ENCODE assay signal across 30 cellular contexts in the genomic region with DNA sequence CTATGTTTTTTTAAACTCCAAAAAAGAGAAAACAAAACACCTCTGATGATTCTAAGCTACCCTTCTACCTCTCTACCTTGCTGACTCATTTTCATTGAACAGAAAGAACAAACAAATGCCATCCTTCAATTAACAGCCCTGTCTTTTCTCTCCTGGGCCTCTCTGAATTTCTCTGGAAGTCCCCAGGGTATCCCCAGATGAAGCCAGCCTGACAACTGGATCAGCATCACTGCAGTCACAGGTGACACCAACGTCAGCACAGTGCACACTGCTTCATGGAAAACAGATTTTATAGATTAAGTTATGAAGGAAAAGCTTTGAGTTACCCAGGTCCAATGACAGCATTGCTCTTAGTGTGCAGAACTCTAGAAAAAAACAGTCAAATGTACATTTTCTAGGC. TPM values are rescaled to one million over a fixed set of nuclear protein-coding genes. Genes with fewer than 3 reads are reported as not detected.
DNase-seq lines count a peak whose midpoint lies in the region; ATAC-seq and TF ChIP-seq lines count a peak whose summit lies in the region.
"Had no signal": no experiment of that assay in that cellular context is flagged by ENCODE, and none has a peak within 500 bp of the region (broad histone marks: within the 10 kb centered on the region; RNA-seq: fewer than 3 reads in every experiment).

No MANE protein-coding gene starts in this region.

- no peak for TF ChIP-seq POLR2A in lower leg skin (IDR thresholded peaks at IDR 0.05)

- peaks cover 49% of the 10 kb centered on the region for H3K4me1 Mint-ChIP-seq in activated T-cell treated with anti-CD3 and anti-CD28 coated beads, Interleukin-2, amount 50 U/mL, for 4 hours (ENCODE audit: low read depth)
- H3K4me1 Mint-ChIP-seq in activated T-helper 17 cell treated with anti-CD3 and anti-CD28 coated beads, Interleukin-2, amount 50 U/mL, for 72 hours, result peaks cover 46% of the 10 kb centered on the region
- peaks cover 44 to 55% of the 10 kb centered on the region in 2 donors for H3K4me1 Mint-ChIP-seq in stimulated activated naive B cell treated with anti-CD40 and anti-IgM and Interleukin-4, amounts not matched to agents 10 μg/mL and 1 μg/mL and 100 μg/mL, for 72 hours

- intact Hi-C loops in lower leg skin (cut with DNase I; ENCODE audit: low total_unique reads), result no loop called here

- H3K27ac Mint-ChIP-seq in activated T-helper 17 cell treated with anti-CD3 and anti-CD28 coated beads, Interleukin-2, amount 50 U/mL, for 72 hours, result peak overlapping the region; percentile 72
- H3K27ac Mint-ChIP-seq in stimulated activated naive B cell treated with anti-CD40 and anti-IgM and Interleukin-4, amounts not matched to agents 10 μg/mL and 1 μg/mL and 100 μg/mL, for 72 hours, result peak overlapping the region; percentile 42
- H3K27ac Mint-ChIP-seq: activated CD8-positive, alpha-beta memory T cell treated with anti-CD3 and anti-CD28 coated beads, Interleukin-2, amount 10 ng/mL, durations not matched to agents 7 days and 5 days; immature natural killer cell; nephron progenitor cell; T-helper 1 cell treated with Interleukin-12 subunit alpha and Interleukin-12 subunit beta and Interleukin-4 antibody, amounts not matched to agents 30 μg/mL and 1 μg/mL, for 36 hours had no signal

- H3K9me3 Mint-ChIP-seq in activated T-cell treated with anti-CD3 and anti-CD28 coated beads, Interleukin-2, amount 50 U/mL, for 4 hours, result no peaks in the 10 kb centered on the region
- no peaks in the 10 kb centered on the region for H3K9me3 Mint-ChIP-seq in activated T-helper 17 cell treated with anti-CD3 and anti-CD28 coated beads, Interleukin-2, amount 50 U/mL, for 72 hours
- H3K9me3 Mint-ChIP-seq in stimulated activated naive B cell treated with anti-CD40 and anti-IgM and Interleukin-4, amounts not matched to agents 10 μg/mL and 1 μg/mL and 100 μg/mL, for 72 hours, result no peaks in the 10 kb centered on the region
- H3K9me3 Mint-ChIP-seq: central memory CD8-positive, alpha-beta T cell; effector memory CD8-positive, alpha-beta T cell; immature natural killer cell; nephron progenitor cell; T-helper 1 cell treated with Interleukin-12 subunit alpha and Interleukin-12 subunit beta and Interleukin-4 antibody, amounts not matched to agents 30 μg/mL and 1 μg/mL, for 36 hours had no signal

- 59 to 65% methylated on average over 1 of the region's 1 CpG for WGBS in lower leg skin, 2 donors

- no peak overlapping the region for H3K4me3 Mint-ChIP-seq in activated T-cell treated with anti-CD3 and anti-CD28 coated beads, Interleukin-2, amount 50 U/mL, for 4 hours
- peak overlapping the region; percentile 3 for H3K4me3 Mint-ChIP-seq in activated T-helper 17 cell treated with anti-CD3 and anti-CD28 coated beads, Interleukin-2, amount 50 U/mL, for 72 hours
- peak overlapping the region in 1 of 2 donors; percentile 2 for H3K4me3 Mint-ChIP-seq in stimulated activated naive B cell treated with anti-CD40 and anti-IgM and Interleukin-4, amounts not matched to agents 10 μg/mL and 1 μg/mL and 100 μg/mL, for 72 hours
- H3K4me3 Mint-ChIP-seq: activated CD8-positive, alpha-beta memory T cell treated with anti-CD3 and anti-CD28 coated beads, Interleukin-2, amount 10 ng/mL, durations not matched to agents 7 days and 5 days; central memory CD8-positive, alpha-beta T cell; effector memory CD8-positive, alpha-beta T cell; immature natural killer cell; nephron progenitor cell; T-helper 1 cell treated with Interleukin-12 subunit alpha and Interleukin-12 subunit beta and Interleukin-4 antibody, amounts not matched to agents 30 μg/mL and 1 μg/mL, for 36 hours had no signal

- H3K36me3 Mint-ChIP-seq in activated T-cell treated with anti-CD3 and anti-CD28 coated beads, Interleukin-2, amount 50 U/mL, for 4 hours (ENCODE audit: insufficient read depth), result peaks cover 51% of the 10 kb centered on the region
- H3K36me3 Mint-ChIP-seq in activated T-helper 17 cell treated with anti-CD3 and anti-CD28 coated beads, Interleukin-2, amount 50 U/mL, for 72 hours (ENCODE audit: low read depth), result peaks cover 100% of the 10 kb centered on the region
- H3K36me3 Mint-ChIP-seq in stimulated activated naive B cell treated with anti-CD40 and anti-IgM and Interleukin-4, amounts not matched to agents 10 μg/mL and 1 μg/mL and 100 μg/mL, for 72 hours, result peaks cover 55 to 68% of the 10 kb centered on the region in 2 donors

- TF ChIP-seq CTCF in lower leg skin (IDR thresholded peaks at IDR 0.05), result no peak

- ATAC-seq in activated T-cell treated with anti-CD3 and anti-CD28 coated beads, Interleukin-2, amount 50 U/mL, for 4 hours, result peak; percentile 47
- peak; percentile 44 for ATAC-seq in GM21786 (IDR thresholded peaks at IDR 0.05; ENCODE audit: unreplicated experiment)
- peak; percentile 76 for ATAC-seq in activated T-helper 17 cell treated with anti-CD3 and anti-CD28 coated beads, Interleukin-2, amount 50 U/mL, for 72 hours (replicated peaks)
- ATAC-seq in stimulated activated naive B cell treated with anti-CD40 and anti-IgM and Interleukin-4, amounts not matched to agents 10 μg/mL and 1 μg/mL and 100 μg/mL, for 72 hours (replicated peaks), result peak; percentile 83 to 85
- ATAC-seq in HG03439 (IDR thresholded peaks at IDR 0.05; ENCODE audit: unreplicated experiment), result no peak
- ATAC-seq: activated CD8-positive, alpha-beta memory T cell treated with anti-CD3 and anti-CD28 coated beads, Interleukin-2, amount 10 ng/mL, durations not matched to agents 7 days and 5 days; body of pancreas; effector memory CD8-positive, alpha-beta T cell; left cardiac atrium; mucosa of descending colon; Right ventricle myocardium inferior had no signal

- H3K4me3 ChIP-seq in lower leg skin (ENCODE audit: low read depth, poor library complexity, severe bottlenecking), result no peak overlapping the region
- H3K4me3 ChIP-seq: body of pancreas, mucosa of descending colon, tibial artery had no signal

- H3K27me3 Mint-ChIP-seq in activated T-cell treated with anti-CD3 and anti-CD28 coated beads, Interleukin-2, amount 50 U/mL, for 4 hours (ENCODE audit: low read depth), result no peaks in the 10 kb centered on the region
- H3K27me3 Mint-ChIP-seq in activated T-helper 17 cell treated with anti-CD3 and anti-CD28 coated beads, Interleukin-2, amount 50 U/mL, for 72 hours, result no peaks in the 10 kb centered on the region
- no peaks in the 10 kb centered on the region for H3K27me3 Mint-ChIP-seq in stimulated activated naive B cell treated with anti-CD40 and anti-IgM and Interleukin-4, amounts not matched to agents 10 μg/mL and 1 μg/mL and 100 μg/mL, for 72 hours
- H3K27me3 Mint-ChIP-seq: activated CD8-positive, alpha-beta memory T cell treated with anti-CD3 and anti-CD28 coated beads, Interleukin-2, amount 10 ng/mL, durations not matched to agents 7 days and 5 days; central memory CD8-positive, alpha-beta T cell; effector memory CD8-positive, alpha-beta T cell had no signal

- DNase-seq in activated T-cell treated with anti-CD3 and anti-CD28 coated beads, Interleukin-2, amount 50 U/mL, for 4 hours, result no peak
- DNase-seq in activated T-cell treated with anti-CD3 and anti-CD28 coated beads for 4 hours (no peak), lower leg skin (ENCODE audit: low spot score in 2 of 2) (no peak)
- peak; percentile 36 for DNase-seq in stimulated activated naive B cell treated with anti-CD40 and anti-IgM and Interleukin-4, amounts not matched to agents 10 μg/mL and 1 μg/mL and 100 μg/mL, for 72 hours
- DNase-seq: activated CD8-positive, alpha-beta memory T cell treated with anti-CD3 and anti-CD28 coated beads, Interleukin-2, amount 10 ng/mL, durations not matched to agents 7 days and 5 days; activated effector memory CD4-positive, alpha-beta T cell treated with Interleukin-2 at 50 U/mL for 16 hours; body of pancreas; DMS 273 treated with DMSO at 0.1 percent for 48 hours; effector memory CD8-positive, alpha-beta T cell; GOT3; immature natural killer cell; left cardiac atrium; mucosa of descending colon; NCI-H1048; NCI-H2107; NCI-H446; NCI-H748 treated with DMSO at 0.1 percent for 48 hours; nephron progenitor cell; SK-N-SH; tibial artery had no signal

RNA-seq across cellular contexts. Expression of gene HUS1, which starts 5.7 kb away (rescaled TPM):
- 10 to 100 TPM; 48.9 to 55.3 (median 54.8) TPM for total RNA-seq in activated T-cell treated with anti-CD3 and anti-CD28 coated beads, Interleukin-2, amount 50 U/mL, for 4 hours
- 10 to 100 TPM; 50.0 to 59.7 TPM for total RNA-seq in activated T-helper 17 cell treated with anti-CD3 and anti-CD28 coated beads, Interleukin-2, amount 50 U/mL, for 72 hours
- 10 to 100 TPM; 13.8 to 74.1 (median 29.3) TPM for total RNA-seq in lower leg skin

RNA-seq across cellular contexts. Expression of gene PKD1L1, which starts 25.5 kb away (rescaled TPM):
- total RNA-seq in activated T-cell treated with anti-CD3 and anti-CD28 coated beads, Interleukin-2, amount 50 U/mL, for 4 hours, result under 1 TPM; 0.08 to 0.29 (median 0.18) TPM
- under 1 TPM; 0.16 to 0.61 TPM for total RNA-seq in activated T-helper 17 cell treated with anti-CD3 and anti-CD28 coated beads, Interleukin-2, amount 50 U/mL, for 72 hours
- total RNA-seq in lower leg skin, result under 1 TPM; 0.04 to 0.12 (median 0.07) TPM
- total RNA-seq: epithelial cell of proximal tubule had no signal

RNA-seq across cellular contexts. Expression of gene SUN3, which starts 55.2 kb away (rescaled TPM):
- not detected for total RNA-seq in activated T-cell treated with anti-CD3 and anti-CD28 coated beads, Interleukin-2, amount 50 U/mL, for 4 hours
- total RNA-seq in activated T-helper 17 cell treated with anti-CD3 and anti-CD28 coated beads, Interleukin-2, amount 50 U/mL, for 72 hours, result under 1 TPM in 1 of 2 donors, not detected in 1; 0.50 TPM
- not detected for total RNA-seq in lower leg skin
- total RNA-seq: activated CD8-positive, alpha-beta memory T cell treated with anti-CD3 and anti-CD28 coated beads, Interleukin-2, amount 10 ng/mL, durations not matched to agents 7 days and 5 days; body of pancreas; epithelial cell of proximal tubule; left cardiac atrium; lung microvascular endothelial cell; osteocyte; renal cortical epithelial cell; Right ventricle myocardium inferior had no signal
